1 cellular context compared by ENCODE assay signal in the genomic region with DNA sequence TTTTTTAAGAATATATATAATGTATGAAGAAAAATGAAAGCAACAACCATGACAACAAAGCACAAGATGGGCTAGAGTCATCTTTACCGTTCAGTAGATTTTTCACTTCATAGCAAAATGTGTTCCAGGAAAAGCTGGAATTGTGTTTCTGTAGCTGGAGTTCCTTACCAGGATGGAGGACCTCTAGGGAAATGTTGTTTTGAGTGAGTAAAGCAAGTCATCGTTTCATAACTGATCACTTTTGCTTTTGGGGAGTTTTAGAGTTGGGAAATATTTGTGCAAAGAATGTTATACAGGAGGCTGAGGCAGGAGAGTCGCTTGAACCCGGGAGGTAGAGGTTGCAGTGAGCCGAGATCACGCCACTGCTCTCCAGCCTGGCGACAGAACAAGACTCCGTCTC.
TF ChIP-seq lines count a peak whose summit lies in the region.

No MANE protein-coding gene starts in this region.

TF ChIP-seq in SK-N-SH treated with all-trans-retinoic acid at 6 μM for 48 hours, 23 proteins besides CTCF, POLR2A, EP300 and RAD21 (continued from another document):
- TF ChIP-seq, protein P1, sequence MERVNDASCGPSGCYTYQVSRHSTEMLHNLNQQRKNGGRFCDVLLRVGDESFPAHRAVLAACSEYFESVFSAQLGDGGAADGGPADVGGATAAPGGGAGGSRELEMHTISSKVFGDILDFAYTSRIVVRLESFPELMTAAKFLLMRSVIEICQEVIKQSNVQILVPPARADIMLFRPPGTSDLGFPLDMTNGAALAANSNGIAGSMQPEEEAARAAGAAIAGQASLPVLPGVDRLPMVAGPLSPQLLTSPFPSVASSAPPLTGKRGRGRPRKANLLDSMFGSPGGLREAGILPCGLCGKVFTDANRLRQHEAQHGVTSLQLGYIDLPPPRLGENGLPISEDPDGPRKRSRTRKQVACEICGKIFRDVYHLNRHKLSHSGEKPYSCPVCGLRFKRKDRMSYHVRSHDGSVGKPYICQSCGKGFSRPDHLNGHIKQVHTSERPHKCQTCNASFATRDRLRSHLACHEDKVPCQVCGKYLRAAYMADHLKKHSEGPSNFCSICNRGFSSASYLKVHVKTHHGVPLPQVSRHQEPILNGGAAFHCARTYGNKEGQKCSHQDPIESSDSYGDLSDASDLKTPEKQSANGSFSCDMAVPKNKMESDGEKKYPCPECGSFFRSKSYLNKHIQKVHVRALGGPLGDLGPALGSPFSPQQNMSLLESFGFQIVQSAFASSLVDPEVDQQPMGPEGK (CRISPR knock-in tag; IDR thresholded peaks at IDR 0.05; ENCODE audit: borderline replicate concordance): no peak
- TF ChIP-seq ARNTL (CRISPR knock-in tag; IDR thresholded peaks at IDR 0.05; ENCODE audit: borderline replicate concordance, low read depth): no peak
